In genomic region chr10:123585477-123586445, GRCh38 we compare ENCODE assay signal across 1 cellular context.
TF ChIP-seq lines count a peak whose summit lies in the region.

No MANE protein-coding gene starts in this region.

TF ChIP-seq in liver, 16 proteins besides CTCF, POLR2A, EP300 and RAD21 (continued from another document):
- no peak for TF ChIP-seq MAX (IDR thresholded peaks at IDR 0.05)
- TF ChIP-seq JUND (IDR thresholded peaks at IDR 0.05), result no peak
- TF ChIP-seq HNF4A (conservative IDR thresholded peaks at IDR 0.05), result peak; percentile 25 to 47
- TF ChIP-seq FOXA1 (IDR thresholded peaks at IDR 0.05), result no peak
